23 cellular contexts compared by ENCODE assay signal in genomic region chr4:82136161-82136801, GRCh38.
DNase-seq lines count a peak whose midpoint lies in the region; ATAC-seq lines count a peak whose summit lies in the region.
"Had no signal": no experiment of that assay in that cellular context is flagged by ENCODE, and none has a peak within 500 bp of the region (broad histone marks: within the 10 kb centered on the region; RNA-seq: fewer than 3 reads in every experiment).

No MANE protein-coding gene starts in this region.

- H3K4me1 Mint-ChIP-seq in activated CD8-positive, alpha-beta memory T cell treated with anti-CD3 and anti-CD28 coated beads, Interleukin-2, amount 10 ng/mL, durations not matched to agents 7 days and 5 days: peaks cover 12% of the 10 kb centered on the region
- peaks cover 23% of the 10 kb centered on the region for H3K4me1 Mint-ChIP-seq in activated naive CD8-positive, alpha-beta T cell treated with anti-CD3 and anti-CD28 coated beads for 36 hours
- peaks cover 7 to 9% of the 10 kb centered on the region in 2 donors for H3K4me1 Mint-ChIP-seq in stimulated activated naive B cell treated with anti-CD40 and anti-IgM and Interleukin-4, amounts not matched to agents 10 μg/mL and 1 μg/mL and 100 μg/mL, for 72 hours
- peaks cover 0 to 6% of the 10 kb centered on the region in 2 donors for H3K4me1 Mint-ChIP-seq in immature natural killer cell

- peak; percentile 60 for ATAC-seq in activated CD8-positive, alpha-beta memory T cell treated with anti-CD3 and anti-CD28 coated beads, Interleukin-2, amount 10 ng/mL, durations not matched to agents 7 days and 5 days
- peak; percentile 50 for ATAC-seq in HG03520 (IDR thresholded peaks at IDR 0.05; ENCODE audit: unreplicated experiment)
- ATAC-seq in stimulated activated naive B cell treated with anti-CD40 and anti-IgM and Interleukin-4, amounts not matched to agents 10 μg/mL and 1 μg/mL and 100 μg/mL, for 72 hours (replicated peaks): peak; percentile 68 to 72
- ATAC-seq in GM21528 (IDR thresholded peaks at IDR 0.05; ENCODE audit: low FRiP score, unreplicated experiment): no peak
- ATAC-seq: activated CD4-positive, CD25-positive, alpha-beta regulatory T cell treated with anti-CD3 and anti-CD28 coated beads, Interleukin-2, amount 50 U/mL, for 24 hours had no signal

- H3K36me3 Mint-ChIP-seq in activated CD8-positive, alpha-beta memory T cell treated with anti-CD3 and anti-CD28 coated beads, Interleukin-2, amount 10 ng/mL, durations not matched to agents 7 days and 5 days: no peaks in the 10 kb centered on the region
- peaks cover 2% of the 10 kb centered on the region for H3K36me3 Mint-ChIP-seq in activated naive CD8-positive, alpha-beta T cell treated with anti-CD3 and anti-CD28 coated beads for 36 hours
- no peaks in the 10 kb centered on the region for H3K36me3 Mint-ChIP-seq in stimulated activated naive B cell treated with anti-CD40 and anti-IgM and Interleukin-4, amounts not matched to agents 10 μg/mL and 1 μg/mL and 100 μg/mL, for 72 hours
- H3K36me3 Mint-ChIP-seq in immature natural killer cell: no peaks in the 10 kb centered on the region
- H3K36me3 Mint-ChIP-seq: type B pancreatic cell had no signal

- H3K27ac Mint-ChIP-seq in activated CD8-positive, alpha-beta memory T cell treated with anti-CD3 and anti-CD28 coated beads, Interleukin-2, amount 10 ng/mL, durations not matched to agents 7 days and 5 days: no peak overlapping the region
- peak overlapping the region; percentile 1 for H3K27ac Mint-ChIP-seq in activated naive CD8-positive, alpha-beta T cell treated with anti-CD3 and anti-CD28 coated beads for 36 hours
- H3K27ac Mint-ChIP-seq in stimulated activated naive B cell treated with anti-CD40 and anti-IgM and Interleukin-4, amounts not matched to agents 10 μg/mL and 1 μg/mL and 100 μg/mL, for 72 hours: no peak overlapping the region
- H3K27ac Mint-ChIP-seq in immature natural killer cell: no peak overlapping the region
- H3K27ac Mint-ChIP-seq: dendritic cell treated with granulocyte-macrophage colony-stimulating factor and Interleukin-4, amounts not matched to agents 40 ng/mL and 50 ng/mL, for 4 days; type B pancreatic cell had no signal

- CTCF ChIA-PET in activated CD8-positive, alpha-beta memory T cell treated with anti-CD3 and anti-CD28 coated beads, Interleukin-2, amount 10 ng/mL, durations not matched to agents 7 days and 5 days (lab: Charles Lee): no interaction called here

- H3K4me3 Mint-ChIP-seq in activated CD8-positive, alpha-beta memory T cell treated with anti-CD3 and anti-CD28 coated beads, Interleukin-2, amount 10 ng/mL, durations not matched to agents 7 days and 5 days: no peak overlapping the region
- no peak overlapping the region for H3K4me3 Mint-ChIP-seq in activated naive CD8-positive, alpha-beta T cell treated with anti-CD3 and anti-CD28 coated beads for 36 hours
- H3K4me3 Mint-ChIP-seq in stimulated activated naive B cell treated with anti-CD40 and anti-IgM and Interleukin-4, amounts not matched to agents 10 μg/mL and 1 μg/mL and 100 μg/mL, for 72 hours: no peak overlapping the region
- no peak overlapping the region for H3K4me3 Mint-ChIP-seq in immature natural killer cell
- H3K4me3 Mint-ChIP-seq: dendritic cell treated with granulocyte-macrophage colony-stimulating factor and Interleukin-4, amounts not matched to agents 40 ng/mL and 50 ng/mL, for 4 days; type B pancreatic cell had no signal

- H3K9me3 Mint-ChIP-seq in activated CD8-positive, alpha-beta memory T cell treated with anti-CD3 and anti-CD28 coated beads, Interleukin-2, amount 10 ng/mL, durations not matched to agents 7 days and 5 days (ENCODE audit: low read depth): peaks cover 3% of the 10 kb centered on the region
- peaks cover 2% of the 10 kb centered on the region for H3K9me3 Mint-ChIP-seq in activated naive CD8-positive, alpha-beta T cell treated with anti-CD3 and anti-CD28 coated beads for 36 hours
- no peaks in the 10 kb centered on the region for H3K9me3 Mint-ChIP-seq in stimulated activated naive B cell treated with anti-CD40 and anti-IgM and Interleukin-4, amounts not matched to agents 10 μg/mL and 1 μg/mL and 100 μg/mL, for 72 hours
- no peaks in the 10 kb centered on the region for H3K9me3 Mint-ChIP-seq in immature natural killer cell
- H3K9me3 Mint-ChIP-seq: dendritic cell treated with granulocyte-macrophage colony-stimulating factor and Interleukin-4, amounts not matched to agents 40 ng/mL and 50 ng/mL, for 4 days; type B pancreatic cell had no signal

- DNase-seq in activated CD8-positive, alpha-beta memory T cell treated with anti-CD3 and anti-CD28 coated beads, Interleukin-2, amount 10 ng/mL, durations not matched to agents 7 days and 5 days: no peak
- DNase-seq in activated CD8-positive, alpha-beta memory T cell treated with anti-CD3 and anti-CD28 coated beads, Interleukin-2, amount 50 U/mL, for 48 hours: no peak
- DNase-seq in activated naive CD8-positive, alpha-beta T cell treated with anti-CD3 and anti-CD28 coated beads for 36 hours: no peak
- no peak for DNase-seq in stimulated activated naive B cell treated with anti-CD40 and anti-IgM and Interleukin-4, amounts not matched to agents 10 μg/mL and 1 μg/mL and 100 μg/mL, for 72 hours
- no peak for DNase-seq in immature natural killer cell
- no peak for DNase-seq in NOMO-1 (lab: John Stamatoyannopoulos, UW; ENCODE audit: unreplicated experiment in 2 of 2)
- DNase-seq: amniotic stem cell; KG1; mesenchymal stem cell; MV-4-11; NCI-H187 treated with DMSO at 0.1 percent for 48 hours; NCI-H2227 treated with DMSO at 0.1 percent for 48 hours; PC-9; retina; SHP77 treated with DMSO at 0.1 percent for 48 hours; spleen; stimulated activated CD4-positive, alpha-beta T cell treated with anti-CD3 and anti-CD28 coated beads, Interleukin-4, amount 100 ng/mL, for 1 hour; SW 1271 had no signal

- H3K27me3 Mint-ChIP-seq in activated CD8-positive, alpha-beta memory T cell treated with anti-CD3 and anti-CD28 coated beads, Interleukin-2, amount 10 ng/mL, durations not matched to agents 7 days and 5 days: no peaks in the 10 kb centered on the region
- H3K27me3 Mint-ChIP-seq in activated naive CD8-positive, alpha-beta T cell treated with anti-CD3 and anti-CD28 coated beads for 36 hours: no peaks in the 10 kb centered on the region
- H3K27me3 Mint-ChIP-seq in stimulated activated naive B cell treated with anti-CD40 and anti-IgM and Interleukin-4, amounts not matched to agents 10 μg/mL and 1 μg/mL and 100 μg/mL, for 72 hours: peaks cover 0 to 4% of the 10 kb centered on the region in 2 donors
- H3K27me3 Mint-ChIP-seq in immature natural killer cell (ENCODE audit: low read depth in 3 of 3): peaks cover 0 to 5% (median 0%) of the 10 kb centered on the region in 3 donors
- H3K27me3 Mint-ChIP-seq: dendritic cell treated with granulocyte-macrophage colony-stimulating factor and Interleukin-4, amounts not matched to agents 40 ng/mL and 50 ng/mL, for 4 days; type B pancreatic cell had no signal
